26 cellular contexts compared by ENCODE assay signal in the genomic region with DNA sequence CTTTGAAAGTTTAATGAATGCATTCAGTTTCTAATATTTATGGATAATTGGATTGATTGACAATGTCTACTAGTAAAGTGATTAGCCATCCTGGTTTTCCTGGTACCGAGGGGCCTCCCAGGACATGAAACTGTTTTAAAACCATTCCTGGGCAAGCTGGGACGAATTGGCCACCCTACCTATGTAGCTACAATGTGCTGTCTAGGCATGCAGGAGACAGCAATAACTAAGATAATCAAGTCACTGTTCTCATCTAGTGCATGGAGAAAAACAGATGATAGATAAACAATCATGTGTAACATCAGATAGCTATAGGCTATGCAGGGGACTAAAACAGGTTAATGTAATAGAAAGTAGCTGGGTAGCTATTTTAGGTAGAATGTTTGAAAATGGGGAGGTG.
"Had no signal": no experiment of that assay in that cellular context is flagged by ENCODE, and none has a peak within 500 bp of the region (broad histone marks: within the 10 kb centered on the region; RNA-seq: fewer than 3 reads in every experiment).

No MANE protein-coding gene starts in this region.

- H3K79me2 ChIP-seq: parathyroid adenoma had no signal

- H3K27me3 ChIP-seq: neural progenitor cell, right lobe of liver, testis, thyroid gland had no signal

- H3K4me1 Mint-ChIP-seq: nephron progenitor cell, neural progenitor cell had no signal

- ATAC-seq: natural killer cell; right lobe of liver; stimulated activated naive B cell treated with anti-CD40 and anti-IgM and Interleukin-4, amounts not matched to agents 10 μg/mL and 1 μg/mL and 100 μg/mL, for 72 hours; stimulated activated naive CD8-positive, alpha-beta T cell treated with anti-CD3 and anti-CD28 coated beads, Interleukin-15, Interleukin-2, amounts not matched to agents 100 U/mL and 50 U/mL, for 24 hours had no signal

- H3K9me3 Mint-ChIP-seq: immature natural killer cell; naive B cell; natural killer cell; nephron progenitor cell; neural progenitor cell; stimulated activated naive B cell treated with anti-CD40 and anti-IgM and Interleukin-4, amounts not matched to agents 10 μg/mL and 1 μg/mL and 100 μg/mL, for 72 hours had no signal

- FAIRE-seq: islet of Langerhans had no signal

- DNase-seq: hypothalamus; immature natural killer cell; left ventricle myocardium inferior; mesenchymal stem cell; naive B cell; natural killer cell; nephron progenitor cell; occipital lobe; right lobe of liver; stimulated activated CD4-positive, alpha-beta T cell treated with anti-CD3 and anti-CD28 coated beads, Interleukin-12 subunit alpha, Interleukin-12 subunit beta, amount 100 ng/mL, for 4 hours; stimulated activated CD4-positive, alpha-beta T cell treated with anti-CD3 and anti-CD28 coated beads, Interleukin-15, amount 100 ng/mL, for 24 hours; stimulated activated CD4-positive, alpha-beta T cell treated with anti-CD3 and anti-CD28 coated beads, Interleukin-2, amount 100 ng/mL, for 24 hours; stimulated activated CD4-positive, alpha-beta T cell treated with anti-CD3 and anti-CD28 coated beads, Interleukin-4, amount 100 ng/mL, for 1 hour; stimulated activated naive B cell treated with anti-CD40 and anti-IgM and Interleukin-4, amounts not matched to agents 10 μg/mL and 1 μg/mL and 100 μg/mL, for 72 hours; stimulated activated naive CD8-positive, alpha-beta T cell treated with anti-CD3 and anti-CD28 coated beads, Interleukin-15, Interleukin-2, amounts not matched to agents 100 U/mL and 50 U/mL, for 24 hours; stomach; testis; thyroid gland; transverse colon; upper lobe of left lung had no signal

- H3K36me3 ChIP-seq: left ventricle myocardium inferior, neural progenitor cell, neutrophil, right atrium auricular region, right lobe of liver, stomach, thyroid gland, transverse colon, upper lobe of left lung had no signal

- H3K4me3 ChIP-seq: left ventricle myocardium inferior, neural progenitor cell, right atrium auricular region, right lobe of liver, smooth muscle cell, stomach, testis, thyroid gland, transverse colon, upper lobe of left lung had no signal

- H3K27ac Mint-ChIP-seq: immature natural killer cell; naive B cell; natural killer cell; neural progenitor cell; stimulated activated naive B cell treated with anti-CD40 and anti-IgM and Interleukin-4, amounts not matched to agents 10 μg/mL and 1 μg/mL and 100 μg/mL, for 72 hours had no signal

- H3K4me3 Mint-ChIP-seq: immature natural killer cell; naive B cell; natural killer cell; nephron progenitor cell; neural progenitor cell; stimulated activated naive B cell treated with anti-CD40 and anti-IgM and Interleukin-4, amounts not matched to agents 10 μg/mL and 1 μg/mL and 100 μg/mL, for 72 hours had no signal

- H3K4me2 ChIP-seq: neural progenitor cell, smooth muscle cell had no signal

- H2AFZ ChIP-seq: neural progenitor cell, parathyroid adenoma had no signal

- H3K9ac ChIP-seq: neural progenitor cell, parathyroid adenoma had no signal

- H3K27ac ChIP-seq: left ventricle myocardium inferior, neural progenitor cell, neutrophil, parathyroid adenoma, right atrium auricular region, right lobe of liver, stomach, testis, thyroid gland, transverse colon, upper lobe of left lung had no signal

- H3K9me3 ChIP-seq: left ventricle myocardium inferior, neutrophil, right atrium auricular region, right lobe of liver, stomach, testis, thyroid gland, transverse colon, upper lobe of left lung had no signal

- H3K4me1 ChIP-seq: neural progenitor cell, parathyroid adenoma, right lobe of liver, testis, thyroid gland, transverse colon had no signal
